8 cellular contexts compared by ENCODE assay signal in genomic region chr3:49554639-49555265, GRCh38. TPM values are rescaled to one million over a fixed set of nuclear protein-coding genes. Genes with fewer than 3 reads are reported as not detected.
DNase-seq lines count a peak whose midpoint lies in the region; ATAC-seq and TF ChIP-seq lines count a peak whose summit lies in the region.

No MANE protein-coding gene starts in this region.

- H3K36me3 ChIP-seq in SK-N-SH (replicated peaks in 1 of 2; ENCODE audit: control insufficient read depth in 1 of 2, insufficient read depth in 2 of 2, low read length in 1 of 2) (no peaks in the 10 kb centered on the region), left lung (no peaks in the 10 kb centered on the region)

- H3K4me3 ChIP-seq in SK-N-SH (ENCODE audit: low read depth in 2 of 2, low read length in 1 of 2) (peak overlapping the region; percentile 56 to 81), left lung (peak overlapping the region; percentile 21 to 55)

- peak overlapping the region; percentile 89 for H3K4me2 ChIP-seq in SK-N-SH

- CTCF ChIA-PET in SK-N-SH (lab: Yijun Ruan, JAX): interaction anchor here (0.7 to 11.2 kb wide), 6 partner anchors 15 to 119 kb away, joined by 3 to 97 read pairs (median 3); no protein-coding TSS in a partner anchor

- H3K27ac ChIP-seq in SK-N-SH (ENCODE audit: low read depth in 2 of 2, low read length in 1 of 2): peak overlapping the region in 1 of 2 experiments; percentile 28; a peak in 2 of 4 replicates
- no peak overlapping the region for H3K27ac ChIP-seq in left lung

- TF ChIP-seq CTCF in SK-N-SH (IDR thresholded peaks at IDR 0.05) (no peak), left lung (IDR thresholded peaks at IDR 0.05) (no peak)

- 1% methylated on average over 15 of the region's 65 CpGs for WGBS in SK-N-SH (ENCODE audit: low lambda C conversion rate)

- H3K9me3 ChIP-seq in SK-N-SH (no peaks in the 10 kb centered on the region), left lung (no peaks in the 10 kb centered on the region)

- no peaks in the 10 kb centered on the region for H3K9me2 ChIP-seq in SK-N-SH

- intact Hi-C loops in left lung (cut with DNase I): no loop called here

- in situ Hi-C loops in T47D (cut with HindIII; ENCODE audit: low pct_unique_long_range_greater_than_20kb, low sequenced_read_pairs): no loop called here

- no peak; a peak in 1 of 4 replicates for TF ChIP-seq EP300 in SK-N-SH (IDR thresholded peaks at IDR 0.05; ENCODE audit: borderline replicate concordance in 1 of 2, low read depth in 1 of 2, low read length in 1 of 2)

- H3K27me3 ChIP-seq in SK-N-SH (ENCODE audit: insufficient read depth): no peaks in the 10 kb centered on the region
- H3K27me3 ChIP-seq in left lung: peaks cover 0 to 55% of the 10 kb centered on the region in 2 donors

- ATAC-seq in HG02970 (IDR thresholded peaks at IDR 0.05; ENCODE audit: low FRiP score, unreplicated experiment) (peak; percentile 65), left lung (peak; percentile 82)

- no peaks in the 10 kb centered on the region for H3F3A ChIP-seq in SK-N-SH (replicated peaks; ENCODE audit: insufficient read depth)

- no peak overlapping the region for H3K9ac ChIP-seq in SK-N-SH

- H3K79me2 ChIP-seq in SK-N-SH (ENCODE audit: insufficient read depth): no peaks in the 10 kb centered on the region

- H2AFZ ChIP-seq in SK-N-SH (ENCODE audit: low read depth): 0 out of 2 replicates have a peak overlapping the region, but pooled peaks have one; percentile 65

- no peaks in the 10 kb centered on the region for H4K20me1 ChIP-seq in SK-N-SH (ENCODE audit: insufficient read depth)

- POLR2A ChIA-PET in SK-N-SH (lab: Yijun Ruan, JAX): interaction anchor here (0.6 to 1.5 kb wide), 3 partner anchors 15 to 877 kb away, joined by 3 to 8 read pairs (median 3); no protein-coding TSS in a partner anchor

- DNase-seq in DMS53 (lab: John Stamatoyannopoulos, UW): peak; percentile 56
- no peak for DNase-seq in DMS53 treated with DMSO at 0.1 percent for 48 hours (lab: John Stamatoyannopoulos, UW; ENCODE audit: unreplicated experiment)
- no peak for DNase-seq in SK-N-SH
- peak; percentile 42 to 53 for DNase-seq in T47D (ENCODE audit: low read depth in 1 of 2, low spot score in 1 of 2)
- DNase-seq in left lung: peak; percentile 48 to 89
- DNase-seq in stimulated activated CD4-positive, alpha-beta T cell treated with anti-CD3 and anti-CD28 coated beads, TNF-alpha, amount 100 ng/mL, for 4 hours (ENCODE audit: low read depth in 3 of 3): peak in 2 of 3 experiments; percentile 9 to 53
- DNase-seq in NCI-H1436 (lab: John Stamatoyannopoulos, UW): no peak

- TF ChIP-seq RAD21 in SK-N-SH (IDR thresholded peaks at IDR 0.05; ENCODE audit: low read length): no peak

- H3K4me1 ChIP-seq in SK-N-SH (ENCODE audit: control insufficient read depth in 1 of 2, insufficient read depth in 2 of 2, low read depth in 1 of 2, low read length in 1 of 2) (peaks cover 0 to 31% of the 10 kb centered on the region in 2 experiments; a peak in 2 of 4 replicates), left lung (peaks cover 8 to 13% of the 10 kb centered on the region in 2 donors)

TF ChIP-seq in SK-N-SH, 30 proteins besides CTCF, POLR2A, EP300 and RAD21:
- peak; percentile 95 for TF ChIP-seq REST (IDR thresholded peaks at IDR 0.05; ENCODE audit: low read depth, low read length)
- no peak for TF ChIP-seq USF1 (IDR thresholded peaks at IDR 0.05; ENCODE audit: borderline replicate concordance, low read depth)

RNA-seq across cellular contexts. Expression of gene BSN, which starts 0.5 kb away (rescaled TPM):
- 0.07 and 0.08 TPM in 2 replicates for polyA plus RNA-seq in SK-N-SH (2012; rRNA removed)
- 0.04 and 0.13 TPM in 2 replicates for polyA plus RNA-seq in SK-N-SH (2012; cell fraction: cytosol; rRNA removed)
- 0.23 and 0.25 TPM in 2 replicates for polyA plus RNA-seq in SK-N-SH (2012; cell fraction: nucleus; rRNA removed)
- under 1 TPM; 0.26 to 0.44 TPM for total RNA-seq in left lung

Comparison
In these comparisons a context has a peak if more than half of its experiments do, and no peak if none do; other contexts are left out.
1. DNase-seq: peak in DMS53 (single experiment), T47D (2 of 2), left lung (2 of 2) and stimulated activated CD4-positive, alpha-beta T cell treated with anti-CD3 and anti-CD28 coated beads, TNF-alpha, amount 100 ng/mL, for 4 hours (2 of 3); none in DMS53 treated with DMSO at 0.1 percent for 48 hours (single experiment), SK-N-SH (single experiment) and NCI-H1436 (single experiment).